Comparison of ENCODE assay signal across 21 cellular contexts in the genomic region with DNA sequence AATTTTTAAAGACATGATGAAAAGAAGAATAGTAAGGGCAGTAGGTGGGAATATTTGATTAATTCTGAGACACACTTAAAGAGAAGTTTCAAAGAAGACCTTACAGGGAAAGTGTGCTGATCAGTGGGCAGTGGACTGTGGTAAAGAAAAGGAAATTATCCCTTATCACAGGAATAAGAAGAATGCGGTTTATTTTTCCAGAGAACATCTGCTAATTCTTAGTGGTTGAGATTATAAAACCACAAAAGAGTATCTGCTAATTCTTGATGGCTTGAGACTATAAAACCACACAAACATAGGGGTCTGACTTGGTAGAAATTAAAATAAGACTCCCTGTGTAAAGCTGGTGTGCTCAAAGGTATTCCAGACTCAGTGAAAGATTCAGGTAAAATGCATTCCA.
"Had no signal": no experiment of that assay in that cellular context is flagged by ENCODE, and none has a peak within 500 bp of the region (broad histone marks: within the 10 kb centered on the region; RNA-seq: fewer than 3 reads in every experiment).

No MANE protein-coding gene starts in this region.

- H3K4me3 Mint-ChIP-seq: activated CD4-positive, alpha-beta T cell treated with anti-CD3 and anti-CD28 coated beads, Interleukin-2, amount 10 ng/mL, durations not matched to agents 24 days and 14 days; activated CD8-positive, alpha-beta T cell treated with anti-CD3 and anti-CD28 coated beads for 36 hours; activated T-cell treated with anti-CD3 and anti-CD28 coated beads, Interleukin-2, amount 50 U/mL, for 24 hours; effector memory CD8-positive, alpha-beta T cell; nephron progenitor cell; T-cell had no signal

- H3K36me3 ChIP-seq: upper lobe of right lung had no signal

- H3K27me3 ChIP-seq: upper lobe of right lung had no signal

- H3K27ac Mint-ChIP-seq: activated CD4-positive, alpha-beta T cell treated with anti-CD3 and anti-CD28 coated beads, Interleukin-2, amount 10 ng/mL, durations not matched to agents 24 days and 14 days; activated CD8-positive, alpha-beta T cell treated with anti-CD3 and anti-CD28 coated beads for 36 hours; activated T-cell treated with anti-CD3 and anti-CD28 coated beads, Interleukin-2, amount 50 U/mL, for 24 hours; activated T-helper 2 cell treated with anti-CD3 and anti-CD28 coated beads, Interferon-gamma antibody, Interleukin-2, Interleukin-4, amounts not matched to agents 10 μg/mL and 5 μg/mL and 100 μg/mL, durations not matched to agents 14 hours and 24 hours and 36 hours; effector memory CD8-positive, alpha-beta T cell; nephron progenitor cell; T-cell had no signal

- H3K9me3 ChIP-seq: upper lobe of right lung had no signal

- H3K4me1 ChIP-seq: upper lobe of right lung had no signal

- H3K4me1 Mint-ChIP-seq: activated CD4-positive, alpha-beta T cell treated with anti-CD3 and anti-CD28 coated beads, Interleukin-2, amount 10 ng/mL, durations not matched to agents 24 days and 14 days; nephron progenitor cell; T-cell had no signal

- DNase-seq: activated CD4-positive, alpha-beta T cell treated with anti-CD3 and anti-CD28 coated beads, Interleukin-2, amount 10 ng/mL, durations not matched to agents 24 days and 14 days; activated CD8-positive, alpha-beta T cell treated with anti-CD3 and anti-CD28 coated beads for 36 hours; activated naive CD4-positive, alpha-beta T cell treated with Interleukin-2 at 50 U/mL for 16 hours; activated T-cell treated with anti-CD3 and anti-CD28 coated beads, Interleukin-2, amount 50 U/mL, for 24 hours; anterior cingulate cortex; cerebellar nuclear complex; dermis blood vessel endothelial cell; effector memory CD8-positive, alpha-beta T cell; hypothalamus; midbrain; nephron progenitor cell; nucleus accumbens; posterior cingulate gyrus; retina; stimulated activated naive CD4-positive, alpha-beta T cell; T-cell; upper lobe of right lung had no signal

- ATAC-seq: activated CD8-positive, alpha-beta T cell treated with anti-CD3 and anti-CD28 coated beads for 36 hours; effector memory CD8-positive, alpha-beta T cell; left lobe of liver; T-cell; upper lobe of right lung had no signal

- H3K4me3 ChIP-seq: upper lobe of right lung had no signal

- H3K27me3 Mint-ChIP-seq: activated CD4-positive, alpha-beta T cell treated with anti-CD3 and anti-CD28 coated beads, Interleukin-2, amount 10 ng/mL, durations not matched to agents 24 days and 14 days; effector memory CD8-positive, alpha-beta T cell had no signal

- H3K27ac ChIP-seq: upper lobe of right lung had no signal

- H3K36me3 Mint-ChIP-seq: T-cell had no signal

- FAIRE-seq: bronchial epithelial cell, keratinocyte had no signal
